Comparison of ENCODE assay signal across 26 cellular contexts in the genomic region with DNA sequence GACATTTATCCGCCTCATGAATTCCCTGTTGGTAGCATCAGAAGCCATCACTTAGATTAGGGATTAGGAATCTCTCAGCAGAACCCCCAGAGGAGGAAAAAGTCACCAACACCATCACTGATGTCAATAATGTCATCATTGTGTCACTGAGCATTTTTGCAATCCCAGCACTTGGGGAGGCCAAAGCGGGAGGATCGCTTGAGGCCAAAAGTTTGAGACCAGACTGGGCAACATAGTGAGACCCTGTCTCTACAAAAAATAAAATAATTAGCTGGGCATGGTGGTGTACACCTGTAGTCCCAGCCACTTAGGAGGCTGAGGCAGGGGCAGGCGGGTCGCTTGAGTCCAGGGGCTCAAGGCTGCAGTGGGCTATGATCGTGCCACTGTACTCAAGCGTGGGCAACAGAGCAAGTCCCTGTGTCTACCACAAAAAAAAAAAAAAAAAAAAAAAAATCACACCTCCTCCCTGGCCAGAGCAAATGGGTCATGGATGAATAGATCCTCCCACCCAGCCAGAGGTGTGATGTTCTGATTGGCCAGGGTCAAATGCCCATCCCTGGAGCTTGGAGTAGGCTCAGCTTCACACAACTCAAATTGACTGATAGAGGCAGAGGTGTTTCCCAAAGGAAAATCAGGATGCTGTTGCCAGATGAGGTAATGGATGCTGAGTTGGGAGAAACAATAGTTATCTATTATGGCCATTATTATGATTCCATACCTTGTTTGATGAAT. TPM values are rescaled to one million over a fixed set of nuclear protein-coding genes. Genes with fewer than 3 reads are reported as not detected.
DNase-seq lines count a peak whose midpoint lies in the region; ATAC-seq, FAIRE-seq and TF ChIP-seq lines count a peak whose summit lies in the region.
"Had no signal": no experiment of that assay in that cellular context is flagged by ENCODE, and none has a peak within 500 bp of the region (broad histone marks: within the 10 kb centered on the region; RNA-seq: fewer than 3 reads in every experiment).

No MANE protein-coding gene starts in this region.

- H3K9me3 ChIP-seq in A549: 0 out of 3 replicates have a peak, but pooled peaks cover 5% of the 10 kb centered on the region
- H3K9me3 ChIP-seq: BE2C, Caco-2 had no signal

- no peaks in the 10 kb centered on the region for H3K4me1 ChIP-seq in A549
- H3K4me1 ChIP-seq: BE2C, Caco-2, SJSA1 had no signal

- H3K4me3 Mint-ChIP-seq in T-helper 2 cell treated with Interferon-gamma antibody and Interleukin-4, amounts not matched to agents 5 μg/mL and 100 μg/mL, for 36 hours: no peak overlapping the region
- H3K4me3 Mint-ChIP-seq: CD4-positive, alpha-beta T cell had no signal

- no peak for TF ChIP-seq CTCF in A549 (IDR thresholded peaks at IDR 0.05)
- no peak for TF ChIP-seq CTCF in GM13976 (IDR thresholded peaks at IDR 0.05; ENCODE audit: borderline replicate concordance, control extremely low read depth, extremely low read depth, insufficient read depth, missing control alignments)

- ATAC-seq in A549 (peak in 1 of 2 experiments; percentile 54; a peak in 2 of 6 replicates), GM21529 (IDR thresholded peaks at IDR 0.05; ENCODE audit: unreplicated experiment) (no peak)

- CTCF ChIA-PET in A549 (lab: Yijun Ruan, JAX): interaction anchor here (0.9 kb wide), 1 partner anchor 18 kb away, joined by 4 read pairs; no protein-coding TSS in a partner anchor

- DNase-seq in A549 (ENCODE audit: low read depth in 1 of 2, low spot score in 1 of 2) (peak; percentile 15 to 17), GM13976 (ENCODE audit: low spot score) (peak; percentile 40), SK-MEL-5 (ENCODE audit: low read depth, low spot score) (peak; percentile 21), iPS-NIHi11 (ENCODE audit: low spot score) (peak; percentile 75)
- DNase-seq in activated CD8-positive, alpha-beta memory T cell treated with anti-CD3 and anti-CD28 coated beads, Interleukin-2, amount 50 U/mL, for 48 hours: no peak
- no peak for DNase-seq in T-helper 2 cell treated with Interferon-gamma antibody and Interleukin-4, amounts not matched to agents 5 μg/mL and 100 μg/mL, for 36 hours (ENCODE audit: low spot score)
- DNase-seq: BE2C; Caco-2; CD4-positive, alpha-beta T cell; DMS153; GDM1; NCI-H1694; NCI-H2081; NCI-H2171; NCI-H345; NCI-H524 treated with DMSO at 0.1 percent for 48 hours; NCI-H82 had no signal

- TF ChIP-seq EP300 in A549 (IDR thresholded peaks at IDR 0.05): no peak

- H3K9me3 Mint-ChIP-seq in T-helper 2 cell treated with Interferon-gamma antibody and Interleukin-4, amounts not matched to agents 5 μg/mL and 100 μg/mL, for 36 hours: no peaks in the 10 kb centered on the region
- H3K9me3 Mint-ChIP-seq: CD4-positive, alpha-beta T cell had no signal

- 50% methylated on average over 7 of the region's 7 CpGs for WGBS in A549 (ENCODE audit: missing lambda C conversion rate)

- H3K27ac Mint-ChIP-seq in T-helper 2 cell treated with Interferon-gamma antibody and Interleukin-4, amounts not matched to agents 5 μg/mL and 100 μg/mL, for 36 hours: no peak overlapping the region
- H3K27ac Mint-ChIP-seq: CD4-positive, alpha-beta T cell; IgD-negative memory B cell had no signal

- in situ Hi-C loops in GM13976 (cut with MboI; ENCODE audit: low sequenced_read_pairs, unreplicated experiment): no loop called here
- in situ Hi-C loops in SK-MEL-5 (cut with HindIII; ENCODE audit: low pct_unique_long_range_greater_than_20kb, low sequenced_read_pairs): no loop called here

- no peaks in the 10 kb centered on the region for H3K36me3 Mint-ChIP-seq in T-helper 2 cell treated with Interferon-gamma antibody and Interleukin-4, amounts not matched to agents 5 μg/mL and 100 μg/mL, for 36 hours (ENCODE audit: low read depth)

- H3K4me2 ChIP-seq in A549: no peak overlapping the region

- TF ChIP-seq RAD21 in A549 (conservative IDR thresholded peaks at IDR 0.05 in 1 of 2, IDR thresholded peaks at IDR 0.05 in 1 of 2): no peak

- H3K27ac ChIP-seq in A549: no peak overlapping the region
- H3K27ac ChIP-seq: SJSA1 had no signal

- no peaks in the 10 kb centered on the region for H3K4me1 Mint-ChIP-seq in T-helper 2 cell treated with Interferon-gamma antibody and Interleukin-4, amounts not matched to agents 5 μg/mL and 100 μg/mL, for 36 hours (ENCODE audit: low read depth)

- FAIRE-seq in A549 (lab: Jason Lieb, UNC): no peak
- FAIRE-seq: A204.1, GM19239, HTR-8/SVneo, RCC 7860 had no signal

- no peak overlapping the region for H3K4me3 ChIP-seq in A549
- H3K4me3 ChIP-seq: SJSA1 had no signal

- H3K27me3 Mint-ChIP-seq in T-helper 2 cell treated with Interferon-gamma antibody and Interleukin-4, amounts not matched to agents 5 μg/mL and 100 μg/mL, for 36 hours (ENCODE audit: low read depth): peaks cover 8% of the 10 kb centered on the region
- H3K27me3 Mint-ChIP-seq: CD4-positive, alpha-beta T cell had no signal

- POLR2A ChIA-PET in A549 (lab: Yijun Ruan, JAX): no interaction called here

- TF ChIP-seq POLR2A in A549 (IDR thresholded peaks at IDR 0.05; ENCODE audit: low read length): no peak

TF ChIP-seq in A549, 52 proteins besides CTCF, POLR2A, EP300 and RAD21:
- TF ChIP-seq MAFK (IDR thresholded peaks at IDR 0.05; ENCODE audit: partially characterized antibody) (peak; percentile 2), SREBF2 (IDR thresholded peaks at IDR 0.05) (no peak)

RNA-seq across cellular contexts. Expression of a gene that starts 31.6 kb away (rescaled TPM):
- polyA plus RNA-seq in A549 (2011; rRNA removed) (0.17 TPM in 1 of 2 replicates, not detected in the other), A549 (2017; fragmentation: RNase III; extraction: RNeasy Plus Mini Kit Qiagen cat#74134 plus additional on column Dnase treatment) (0.03 to 0.07 TPM in 2 of 3 replicates, not detected in the other)
- polyA plus RNA-seq in A549 (2012; cell fraction: cytosol; rRNA removed): 0.04 TPM in 1 of 2 replicates, not detected in the other
- 0.04 and 0.14 TPM in 2 replicates for polyA plus RNA-seq in A549 (2012; cell fraction: nucleus; rRNA removed)
- polyA minus RNA-seq in A549 (2011; rRNA and poly(A)+ RNA removed): 0.41 TPM in 1 of 2 replicates, not detected in the other
- total RNA-seq in SK-MEL-5 (2014; rRNA removed; shearing (Covaris generic)): not detected in 2 replicates
- polyA plus RNA-seq in SK-MEL-5 (2015; cell fraction: cytosol; rRNA removed): not detected in 2 replicates
- polyA plus RNA-seq in SK-MEL-5 (2015; cell fraction: nucleus; rRNA removed): not detected in 2 replicates
- total RNA-seq: Caco-2, M059J, OCI-LY7, SJSA1 had no signal
- polyA plus RNA-seq: IgD-negative memory B cell had no signal

RNA-seq across cellular contexts. Expression of a gene that starts 38.4 kb away (rescaled TPM):
- polyA plus RNA-seq in A549 (2011; rRNA removed) (not detected in 2 replicates), A549 (2017; fragmentation: RNase III; extraction: RNeasy Plus Mini Kit Qiagen cat#74134 plus additional on column Dnase treatment) (not detected in 3 replicates)
- polyA plus RNA-seq in A549 (2012; cell fraction: cytosol; rRNA removed): 0.01 TPM in 1 of 2 replicates, not detected in the other
- not detected in 2 replicates for polyA plus RNA-seq in A549 (2012; cell fraction: nucleus; rRNA removed)
- polyA minus RNA-seq in A549 (2011; rRNA and poly(A)+ RNA removed): not detected in 2 replicates
- not detected in 2 replicates for total RNA-seq in SK-MEL-5 (2014; rRNA removed; shearing (Covaris generic))
- polyA plus RNA-seq in SK-MEL-5 (2015; cell fraction: cytosol; rRNA removed): not detected in 2 replicates
- not detected in 2 replicates for polyA plus RNA-seq in SK-MEL-5 (2015; cell fraction: nucleus; rRNA removed)
- total RNA-seq: Caco-2, M059J, SJSA1 had no signal

Comparison
In these comparisons a context has a peak if more than half of its experiments do, and no peak if none do; other contexts are left out.
1. DNase-seq: peak in A549 (2 of 2), GM13976 (single experiment), SK-MEL-5 (single experiment) and iPS-NIHi11 (single experiment); none in activated CD8-positive, alpha-beta memory T cell treated with anti-CD3 and anti-CD28 coated beads, Interleukin-2, amount 50 U/mL, for 48 hours (single experiment) and T-helper 2 cell treated with Interferon-gamma antibody and Interleukin-4, amounts not matched to agents 5 μg/mL and 100 μg/mL, for 36 hours (single experiment).